ENCODE assay signal across 14 cellular contexts in the genomic region with DNA sequence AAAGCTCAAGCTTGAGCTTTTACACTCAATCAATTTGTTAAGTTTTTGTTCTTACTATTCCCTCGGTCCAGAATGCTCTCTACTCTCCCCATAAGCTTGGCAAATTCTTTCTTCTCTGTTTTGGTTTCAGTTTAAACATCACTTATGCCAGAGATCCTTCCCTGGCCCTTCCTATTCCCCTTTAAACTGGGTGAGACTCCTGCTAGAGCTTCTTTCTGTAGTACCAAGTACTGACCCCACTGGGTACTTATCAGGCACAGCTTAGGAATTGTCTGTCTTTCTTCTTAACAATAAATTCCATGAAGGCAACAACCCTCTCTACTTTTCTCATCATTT.
DNase-seq lines count a peak whose midpoint lies in the region; TF ChIP-seq lines count a peak whose summit lies in the region.
"Had no signal": no experiment of that assay in that cellular context is flagged by ENCODE, and none has a peak within 500 bp of the region (broad histone marks: within the 10 kb centered on the region; RNA-seq: fewer than 3 reads in every experiment).

No MANE protein-coding gene starts in this region.

- DNase-seq in esophagus squamous epithelium (lab: John Stamatoyannopoulos, UW) (no peak), osteoblast (ENCODE audit: insufficient read length, low spot score, missing footprints) (no peak), tibial artery (no peak), SKM-1 treated with dmso at 0.1 percent for 144 hours (lab: John Stamatoyannopoulos, UW; ENCODE audit: unreplicated experiment) (no peak), activated gamma-delta T cell (lab: John Stamatoyannopoulos, UW) (no peak), NCI-H510A treated with DMSO at 0.1 percent for 48 hours (lab: John Stamatoyannopoulos, UW) (no peak), DMS114 treated with DMSO at 0.1 percent for 48 hours (lab: John Stamatoyannopoulos, UW; ENCODE audit: unreplicated experiment) (no peak)
- DNase-seq: COR-L47; mesendoderm; NCI-H1436 treated with DMSO at 0.1 percent for 48 hours; NCI-H2171; stimulated activated CD4-positive, alpha-beta T cell treated with anti-CD3 and anti-CD28 coated beads, Interleukin-15, amount 100 ng/mL, for 24 hours; T-helper 1 cell had no signal

- TF ChIP-seq CTCF in VCaP (conservative IDR thresholded peaks at IDR 0.05), result no peak
- no peak for TF ChIP-seq CTCF in esophagus squamous epithelium (IDR thresholded peaks at IDR 0.05)
- no peak for TF ChIP-seq CTCF in osteoblast (IDR thresholded peaks at IDR 0.05; ENCODE audit: extremely low read depth, low read depth, low read length)
- no peak for TF ChIP-seq CTCF in tibial artery (IDR thresholded peaks at IDR 0.05)

- peak overlapping the region; percentile 58 for H2AFZ ChIP-seq in osteoblast (ENCODE audit: low read length)

- peak overlapping the region; percentile 49 for H3K27ac ChIP-seq in VCaP
- H3K27ac ChIP-seq in esophagus squamous epithelium, result peak overlapping the region in 3 of 4 donors; percentile 48 to 52 (median 51)
- no peak overlapping the region for H3K27ac ChIP-seq in osteoblast (ENCODE audit: low read depth, low read length)
- H3K27ac ChIP-seq in tibial artery, result peak overlapping the region; percentile 74 to 78

- H4K20me1 ChIP-seq in osteoblast (ENCODE audit: insufficient read depth, low read length), result no peaks in the 10 kb centered on the region

- peaks cover 0 to 32% (median 0%) of the 10 kb centered on the region in 3 donors for H3K4me1 ChIP-seq in esophagus squamous epithelium
- H3K4me1 ChIP-seq in osteoblast (ENCODE audit: insufficient read depth, low read length), result peaks cover 6% of the 10 kb centered on the region
- H3K4me1 ChIP-seq in tibial artery, result peaks cover 0 to 66% (median 41%) of the 10 kb centered on the region in 4 donors

- H3K27me3 ChIP-seq in esophagus squamous epithelium (no peaks in the 10 kb centered on the region), osteoblast (ENCODE audit: insufficient read depth, low read length) (no peaks in the 10 kb centered on the region), tibial artery (no peaks in the 10 kb centered on the region)

- 31 to 52% methylated on average over 1 of the region's 1 CpG for WGBS in esophagus squamous epithelium, 2 donors

- peak overlapping the region; percentile 24 for H3K4me2 ChIP-seq in osteoblast (ENCODE audit: insufficient read depth, low read length)

- intact Hi-C loops in esophagus squamous epithelium (cut with DNase I), result no loop called here
- intact Hi-C loops in tibial artery (cut with DNase I; ENCODE audit: low total_unique reads), result no loop called here

- H3K36me3 ChIP-seq in esophagus squamous epithelium, result no peaks in the 10 kb centered on the region
- H3K36me3 ChIP-seq in osteoblast (ENCODE audit: insufficient read depth, low read length), result no peaks in the 10 kb centered on the region
- no peaks in the 10 kb centered on the region for H3K36me3 ChIP-seq in tibial artery

- no peak for TF ChIP-seq POLR2A in esophagus squamous epithelium (IDR thresholded peaks at IDR 0.05)

- no peaks in the 10 kb centered on the region for H3K9me3 ChIP-seq in esophagus squamous epithelium
- no peaks in the 10 kb centered on the region for H3K9me3 ChIP-seq in osteoblast (ENCODE audit: low read depth, low read length)
- no peaks in the 10 kb centered on the region for H3K9me3 ChIP-seq in tibial artery

- H3K4me3 ChIP-seq in esophagus squamous epithelium (no peak overlapping the region), osteoblast (ENCODE audit: insufficient read depth, low read length) (no peak overlapping the region), tibial artery (no peak overlapping the region)

- no peaks in the 10 kb centered on the region for H3K79me2 ChIP-seq in osteoblast (ENCODE audit: insufficient read depth, low read length)
